In genomic region chr1:56580771-56581170, GRCh38 we compare ENCODE assay signal across 2 cellular contexts.
TF ChIP-seq lines count a peak whose summit lies in the region.

No MANE protein-coding gene starts in this region.

TF ChIP-seq in IMR-90, 13 proteins besides CTCF, POLR2A, EP300 and RAD21:
- TF ChIP-seq ELK1 (IDR thresholded peaks at IDR 0.05; ENCODE audit: borderline replicate concordance, low read depth, low read length), result no peak

TF ChIP-seq in H1, 55 proteins besides CTCF, POLR2A, EP300 and RAD21:
- TF ChIP-seq RXRA (IDR thresholded peaks at IDR 0.05; ENCODE audit: insufficient read depth, low read depth, low read length) (no peak), E2F6 (IDR thresholded peaks at IDR 0.05) (no peak), SIN3A (conservative IDR thresholded peaks at IDR 0.05 in 1 of 2, IDR thresholded peaks at IDR 0.05 in 1 of 2; ENCODE audit: low read depth in 1 of 2, low read length in 2 of 2) (no peak), HDAC2 (IDR thresholded peaks at IDR 0.05; ENCODE audit: borderline replicate concordance in 1 of 2, low read depth in 2 of 2, low read length in 2 of 2) (no peak), SP4 (IDR thresholded peaks at IDR 0.05; ENCODE audit: low read length) (no peak), CREB1 (IDR thresholded peaks at IDR 0.05) (no peak), ATF3 (IDR thresholded peaks at IDR 0.05; ENCODE audit: insufficient read depth, low read depth, low read length) (no peak), KDM5A (IDR thresholded peaks at IDR 0.05; ENCODE audit: low read length) (no peak), YY1 (IDR thresholded peaks at IDR 0.05; ENCODE audit: low read depth, low read length) (no peak), JUN (IDR thresholded peaks at IDR 0.05; ENCODE audit: low read depth, low read length) (no peak), SAP30 (IDR thresholded peaks at IDR 0.05; ENCODE audit: insufficient read depth, insufficient replicate concordance, low read length) (no peak)
TF ChIP-seq in H1: peak in this region for 0.
